Comparison of ENCODE assay signal across 7 cellular contexts in genomic region chr2:184599054-184599874, GRCh38. TPM values are rescaled to one million over a fixed set of nuclear protein-coding genes. Genes with fewer than 3 reads are reported as not detected.
A peak's percentile ranks its signal among the peaks of the same experiment; 100 is the strongest.
DNase-seq lines count a peak whose midpoint lies in the region; ATAC-seq and TF ChIP-seq lines count a peak whose summit lies in the region.

No MANE protein-coding gene starts in this region.

- ATAC-seq in GM18858 (IDR thresholded peaks at IDR 0.05; ENCODE audit: unreplicated experiment), result peak; percentile 16
- ATAC-seq in GM19351 (IDR thresholded peaks at IDR 0.05; ENCODE audit: unreplicated experiment), result no peak

- H3K36me3 Mint-ChIP-seq in activated naive CD8-positive, alpha-beta T cell treated with anti-CD3 and anti-CD28 coated beads for 36 hours, result no peaks in the 10 kb centered on the region

- H3K27me3 Mint-ChIP-seq in activated naive CD8-positive, alpha-beta T cell treated with anti-CD3 and anti-CD28 coated beads for 36 hours, result peaks cover 50% of the 10 kb centered on the region

- H3K27ac Mint-ChIP-seq in activated naive CD8-positive, alpha-beta T cell treated with anti-CD3 and anti-CD28 coated beads for 36 hours, result no peak overlapping the region

- H3K79me2 ChIP-seq in KMS-11 (ENCODE audit: insufficient read depth, low read depth), result peaks cover 54% of the 10 kb centered on the region

- peak overlapping the region; percentile 56 for H3K4me3 Mint-ChIP-seq in activated naive CD8-positive, alpha-beta T cell treated with anti-CD3 and anti-CD28 coated beads for 36 hours

- H3K4me1 ChIP-seq in KMS-11 (ENCODE audit: low read depth, poor library complexity, severe bottlenecking), result peaks cover 38% of the 10 kb centered on the region
- H3K4me1 ChIP-seq in stomach smooth muscle (ENCODE audit: control insufficient read depth, insufficient read depth, low read length), result peaks cover 11% of the 10 kb centered on the region

- peak overlapping the region; percentile 85 for H2AFZ ChIP-seq in KMS-11 (ENCODE audit: low read depth)

- H4K20me1 ChIP-seq in KMS-11 (ENCODE audit: insufficient read depth), result no peaks in the 10 kb centered on the region; the same call in 1 of the 2 replicates

- peaks cover 16% of the 10 kb centered on the region for H3K4me1 Mint-ChIP-seq in activated naive CD8-positive, alpha-beta T cell treated with anti-CD3 and anti-CD28 coated beads for 36 hours

- H3K27ac ChIP-seq in KMS-11 (peak overlapping the region; percentile 90), stomach smooth muscle (ENCODE audit: low read length) (no peak overlapping the region)

- no peak for DNase-seq in activated naive CD8-positive, alpha-beta T cell treated with anti-CD3 and anti-CD28 coated beads for 36 hours
- peak; percentile 59 for DNase-seq in iris pigment epithelial cell (ENCODE audit: low read depth)
- no peak for DNase-seq in activated CD8-positive, alpha-beta memory T cell treated with anti-CD3 and anti-CD28 coated beads, Interleukin-2, amount 50 U/mL, for 4 hours

- no peak for TF ChIP-seq CTCF in KMS-11 (conservative IDR thresholded peaks at IDR 0.05; ENCODE audit: low read depth, low read length)

- H3K9ac ChIP-seq in KMS-11 (peak overlapping the region; percentile 94), stomach smooth muscle (ENCODE audit: low read length in 2 of 2) (peak overlapping the region in 1 of 2 donors; percentile 52)

- H3K9me3 ChIP-seq in stomach smooth muscle (ENCODE audit: control insufficient read depth in 2 of 2, low read length in 2 of 2), result no peaks in the 10 kb centered on the region

- H3K4me3 ChIP-seq in KMS-11 (IDR thresholded peaks at IDR 0.05; ENCODE audit: insufficient read depth, low read depth, low read length) (peak overlapping the region; percentile 95), stomach smooth muscle (ENCODE audit: low read length in 2 of 2) (peak overlapping the region; percentile 73 to 74)

- H3K36me3 ChIP-seq in KMS-11 (ENCODE audit: insufficient read depth), result no peaks in the 10 kb centered on the region
- no peaks in the 10 kb centered on the region for H3K36me3 ChIP-seq in stomach smooth muscle (ENCODE audit: control insufficient read depth in 2 of 2, insufficient read depth in 2 of 2, low read length in 2 of 2)

- peak overlapping the region; percentile 86 for H3K4me2 ChIP-seq in KMS-11

- no peaks in the 10 kb centered on the region for H3K9me3 Mint-ChIP-seq in activated naive CD8-positive, alpha-beta T cell treated with anti-CD3 and anti-CD28 coated beads for 36 hours

- H3K27me3 ChIP-seq in KMS-11 (ENCODE audit: insufficient read depth, low read depth) (no peaks in the 10 kb centered on the region), stomach smooth muscle (ENCODE audit: control insufficient read depth in 1 of 2, insufficient read depth in 2 of 2, low read length in 2 of 2) (no peaks in the 10 kb centered on the region)

RNA-seq across cellular contexts. Expression of gene ZNF804A, which starts 0.9 kb away (rescaled TPM):
- total RNA-seq in activated naive CD8-positive, alpha-beta T cell treated with anti-CD3 and anti-CD28 coated beads for 36 hours, result not detected
